In the genomic region with DNA sequence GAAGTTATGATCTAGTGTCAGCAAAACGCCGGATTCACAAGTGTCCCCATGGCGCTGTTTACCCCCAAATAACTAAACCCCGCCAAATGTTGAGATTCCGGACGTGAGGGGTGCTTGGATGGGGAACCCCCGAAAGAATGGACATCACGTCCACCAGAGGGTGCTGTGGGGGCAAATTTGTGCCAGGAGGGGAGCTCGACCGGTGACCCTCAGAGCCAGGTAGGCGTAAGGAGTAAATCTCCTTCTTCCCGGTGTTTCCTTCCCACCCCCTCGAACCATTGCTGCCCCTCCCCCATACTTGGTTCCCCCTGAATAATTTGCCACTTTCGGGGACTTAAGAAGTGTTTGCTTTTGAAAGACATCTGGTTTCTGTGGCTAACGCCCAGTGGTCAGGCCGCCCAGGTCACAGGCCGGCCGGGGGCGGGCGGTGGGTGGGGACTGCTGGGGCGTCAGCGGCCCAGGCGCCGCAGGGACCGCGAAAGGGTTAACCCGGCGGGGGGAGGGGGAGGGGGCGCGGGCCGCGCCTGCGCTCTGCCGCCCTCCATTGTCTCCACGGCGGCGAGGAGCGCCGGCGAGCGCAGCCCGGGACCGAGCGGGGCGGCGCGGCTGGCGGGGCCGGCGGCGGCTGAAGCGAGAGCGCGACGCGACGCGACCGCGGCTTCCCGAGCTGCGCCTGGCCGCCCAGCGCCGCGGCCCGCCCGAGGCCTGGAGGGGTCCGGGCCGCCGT, we compare ENCODE assay signal across 8 cellular contexts. TPM values are rescaled to one million over a fixed set of nuclear protein-coding genes. Genes with fewer than 3 reads are reported as not detected.
A peak's percentile ranks its signal among the peaks of the same experiment; 100 is the strongest.
DNase-seq lines count a peak whose midpoint lies in the region; ATAC-seq and TF ChIP-seq lines count a peak whose summit lies in the region.

A gene (plus strand): TSS at position 544 of the 727 bp plus-strand sequence. CDS start 648 bp downstream, outside the sequence.

- intact Hi-C loops in CD4-positive, alpha-beta T cell (cut with DNase I, micrococcal nuclease), result loop anchor here (1.0 to 10.0 kb wide), 5 partner anchors 14 to 704 kb away; a partner anchor contains a TSS
- intact Hi-C loops in mucosa of descending colon (cut with DNase I, micrococcal nuclease), result loop anchor here in 1 of 2 donors (2.0 kb wide), 1 partner anchor 112 kb away; no protein-coding TSS in a partner anchor

- POLR2A ChIA-PET in CD4-positive, alpha-beta T cell (lab: Charles Lee), result interaction anchor here (0.6 to 5.1 kb wide), 8 partner anchors 14 to 383 kb away, joined by 3 to 54 read pairs (median 3); a partner anchor contains a TSS

- no peak within 1 kb of the TSS for H3K27ac ChIP-seq in CD4-positive, alpha-beta T cell (ENCODE audit: low read depth, low read length)

- H3K4me3 ChIP-seq in NT2/D1 (ENCODE audit: insufficient read length, low read depth) (peak within 1 kb of the TSS; percentile 68), epithelial cell of esophagus (ENCODE audit: low read length) (peak within 1 kb of the TSS; percentile 59), mucosa of descending colon (peak within 1 kb of the TSS; percentile 55)

- CTCF ChIA-PET in CD4-positive, alpha-beta T cell (lab: Charles Lee), result interaction anchor here (0.5 to 4.0 kb wide), 13 partner anchors 10 to 111 kb away, joined by 3 to 75 read pairs (median 5); a partner anchor contains a TSS

- peak within 1 kb of the TSS; percentile 82 for H3K27ac Mint-ChIP-seq in CD4-positive, alpha-beta T cell

- TF ChIP-seq CTCF in CD4-positive, alpha-beta T cell (IDR thresholded peaks at IDR 0.05), result peak; percentile 77
- peak; percentile 79 for TF ChIP-seq CTCF in epithelial cell of esophagus (IDR thresholded peaks at IDR 0.05; ENCODE audit: insufficient read depth, low read depth, low read length, missing control alignments)
- TF ChIP-seq CTCF in mucosa of descending colon (IDR thresholded peaks at IDR 0.05), result peak; percentile 49

- H3K4me1 Mint-ChIP-seq in CD4-positive, alpha-beta T cell (ENCODE audit: low read depth), result peaks cover 21% of the 10 kb centered on the region

- peak; percentile 79 for ATAC-seq in CD4-positive, alpha-beta T cell (ENCODE audit: poor library complexity)
- ATAC-seq in GM19324 (IDR thresholded peaks at IDR 0.05; ENCODE audit: low FRiP score, unreplicated experiment) (peak; percentile 74), HG03520 (IDR thresholded peaks at IDR 0.05; ENCODE audit: unreplicated experiment) (peak; percentile 66), mucosa of descending colon (peak; percentile 90)

- no peaks in the 10 kb centered on the region for H3K27me3 Mint-ChIP-seq in CD4-positive, alpha-beta T cell

- H3K9me3 ChIP-seq in CD4-positive, alpha-beta T cell (ENCODE audit: control insufficient read depth, low read length), result no peaks in the 10 kb centered on the region
- H3K9me3 ChIP-seq in NT2/D1 (ENCODE audit: insufficient read depth, low read length) (no peaks in the 10 kb centered on the region), mucosa of descending colon (no peaks in the 10 kb centered on the region)

- H3K9ac ChIP-seq in NT2/D1 (ENCODE audit: insufficient read length, low read depth), result peak within 1 kb of the TSS; percentile 85

- peaks cover 6% of the 10 kb centered on the region for H3K36me3 Mint-ChIP-seq in CD4-positive, alpha-beta T cell (ENCODE audit: low read depth)

- H3K36me3 ChIP-seq in NT2/D1 (ENCODE audit: insufficient read depth, insufficient read length, low read length) (peaks cover 7% of the 10 kb centered on the region), mucosa of descending colon (ENCODE audit: low read depth) (no peaks in the 10 kb centered on the region)

- no peaks in the 10 kb centered on the region for H3K9me3 Mint-ChIP-seq in CD4-positive, alpha-beta T cell

- H3K27me3 ChIP-seq in CD4-positive, alpha-beta T cell (ENCODE audit: control insufficient read depth, insufficient read depth, low read length), result no peaks in the 10 kb centered on the region
- H3K27me3 ChIP-seq in NT2/D1 (ENCODE audit: insufficient read depth, insufficient read length), result peaks cover 12% of the 10 kb centered on the region

- peak; percentile 64 to 84 (median 77) for DNase-seq in CD4-positive, alpha-beta T cell
- DNase-seq in NT2/D1 (ENCODE audit: low read depth, low spot score), result peak; percentile 75
- peak; percentile 92 for DNase-seq in activated CD8-positive, alpha-beta memory T cell treated with anti-CD3 and anti-CD28 coated beads, Interleukin-2, amount 50 U/mL, for 48 hours
- DNase-seq in epithelial cell of esophagus (ENCODE audit: low read depth), result peak; percentile 72
- peak; percentile 87 to 91 (median 88) for DNase-seq in mucosa of descending colon
- DNase-seq in stimulated activated CD8-positive, alpha-beta memory T cell treated with anti-CD3 and anti-CD28 coated beads, Interleukin-4, amount 100 ng/mL, for 24 hours (ENCODE audit: low read depth), result peak; percentile 72

- H3K4me3 Mint-ChIP-seq in CD4-positive, alpha-beta T cell, result peak within 1 kb of the TSS; percentile 94

- H3K4me1 ChIP-seq in NT2/D1 (ENCODE audit: insufficient read depth, insufficient read length) (peaks cover 17% of the 10 kb centered on the region), mucosa of descending colon (ENCODE audit: low read depth) (peaks cover 11% of the 10 kb centered on the region)

RNA-seq across cellular contexts. Expression of the gene that starts here (rescaled TPM):
- 1 to 10 TPM; 2.8 to 4.0 TPM for total RNA-seq in CD4-positive, alpha-beta T cell
- total RNA-seq in mucosa of descending colon, result 10 to 100 TPM; 29.9 to 42.7 (median 39.3) TPM

Comparison
In these comparisons a context has a peak if more than half of its experiments do, and no peak if none do; other contexts are left out.
1. RNA of the gene that starts here (total RNA-seq): 29.9 to 42.7 TPM in mucosa of descending colon; 2.8 to 4.0 TPM in CD4-positive, alpha-beta T cell; every median in the first group is over 4 times any median in the second.
2. Peak in every context shown above with its lines, with median percentiles within 50 percentile points of each other: ATAC-seq, DNase-seq, CTCF ChIP-seq and H3K4me3 ChIP-seq.